In genomic region chr2:113515995-113516394, GRCh38 we compare ENCODE assay signal across 4 cellular contexts. TPM values are rescaled to one million over a fixed set of nuclear protein-coding genes. Genes with fewer than 3 reads are reported as not detected.
"Had no signal": no experiment of that assay in that cellular context is flagged by ENCODE, and none has a peak within 500 bp of the region (broad histone marks: within the 10 kb centered on the region; RNA-seq: fewer than 3 reads in every experiment).

No MANE protein-coding gene starts in this region.

RNA-seq across cellular contexts. Expression of gene FOXD4L1, which starts 17.5 kb away (rescaled TPM):
- total RNA-seq: ascending aorta, astrocyte, cardiac septum, chondrocyte had no signal
